ENCODE assay signal across 1 cellular context in genomic region chr2:207746131-207746530, GRCh38.
TF ChIP-seq lines count a peak whose summit lies in the region.

No MANE protein-coding gene starts in this region.

TF ChIP-seq in SK-N-SH, 30 proteins besides CTCF, POLR2A, EP300 and RAD21 (continued from another document):
- TF ChIP-seq RFX5 (IDR thresholded peaks at IDR 0.05; ENCODE audit: low read length), result no peak
